Comparison of ENCODE assay signal across 1 cellular context in genomic region chr12:749871-750270, GRCh38.
TF ChIP-seq lines count a peak whose summit lies in the region.

No MANE protein-coding gene starts in this region.

TF ChIP-seq in WTC11, 78 proteins besides CTCF, POLR2A, EP300 and RAD21 (continued from another document):
- TF ChIP-seq GABPB1 (CRISPR knock-in tag; IDR thresholded peaks at IDR 0.05) = no peak
- TF ChIP-seq ATF1 (CRISPR knock-in tag; IDR thresholded peaks at IDR 0.05) = no peak
- no peak for TF ChIP-seq SP1 (CRISPR knock-in tag; conservative IDR thresholded peaks at IDR 0.05)
- TF ChIP-seq MAX (CRISPR knock-in tag; IDR thresholded peaks at IDR 0.05) = no peak
- no peak for TF ChIP-seq GTF2I (CRISPR knock-in tag; conservative IDR thresholded peaks at IDR 0.05)
- TF ChIP-seq NR2C2 (CRISPR knock-in tag; IDR thresholded peaks at IDR 0.05) = no peak
- TF ChIP-seq ELF4 (CRISPR knock-in tag; IDR thresholded peaks at IDR 0.05; ENCODE audit: low read depth) = no peak
- TF ChIP-seq ZSCAN18 (CRISPR knock-in tag; IDR thresholded peaks at IDR 0.05) = no peak
- no peak for TF ChIP-seq ZNF396 (CRISPR knock-in tag; IDR thresholded peaks at IDR 0.05; ENCODE audit: borderline replicate concordance)
- TF ChIP-seq ATF6 (CRISPR knock-in tag; IDR thresholded peaks at IDR 0.05) = no peak
- no peak for TF ChIP-seq TEAD4 (CRISPR knock-in tag; IDR thresholded peaks at IDR 0.05)
- no peak for TF ChIP-seq ZNF219 (CRISPR knock-in tag; IDR thresholded peaks at IDR 0.05; ENCODE audit: borderline replicate concordance)
- no peak for TF ChIP-seq FOXP1 (CRISPR knock-in tag; IDR thresholded peaks at IDR 0.05; ENCODE audit: borderline replicate concordance)
